Comparison of ENCODE assay signal across 37 cellular contexts in the genomic region with DNA sequence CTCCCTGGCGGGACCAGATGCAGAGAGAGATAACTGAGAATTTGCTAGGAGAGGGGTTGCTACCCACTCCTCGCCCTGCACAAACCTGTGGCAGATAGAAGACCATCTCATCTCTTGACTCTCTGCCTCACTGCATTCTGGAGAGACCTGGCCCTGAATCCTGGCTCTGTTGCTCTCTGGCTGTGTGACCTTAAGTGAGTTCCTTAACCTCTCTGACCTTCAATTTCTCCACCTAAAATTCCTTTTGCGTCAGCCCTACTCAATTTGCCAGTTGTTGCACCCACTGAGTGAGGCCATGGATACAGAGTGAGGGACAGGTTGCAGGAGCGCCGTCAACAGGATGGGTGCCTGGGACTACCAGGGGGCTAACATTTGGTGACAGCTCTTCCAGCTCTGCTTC. TPM values are rescaled to one million over a fixed set of nuclear protein-coding genes. Genes with fewer than 3 reads are reported as not detected.
"Had no signal": no experiment of that assay in that cellular context is flagged by ENCODE, and none has a peak within 500 bp of the region (broad histone marks: within the 10 kb centered on the region; RNA-seq: fewer than 3 reads in every experiment).

No MANE protein-coding gene starts in this region.

- FAIRE-seq: endometrium, endothelial cell of umbilical vein had no signal

- H3K4me3 ChIP-seq: adrenal gland, body of pancreas, colonic mucosa, esophagus squamous epithelium had no signal

- H3K36me3 ChIP-seq: adrenal gland, colonic mucosa, esophagus squamous epithelium had no signal

- H3K4me1 Mint-ChIP-seq: activated CD4-positive, alpha-beta T cell treated with anti-CD3 and anti-CD28 coated beads for 36 hours; activated CD4-positive, alpha-beta T cell treated with anti-CD3 and anti-CD28 coated beads, Interleukin-2, amount 10 ng/mL, durations not matched to agents 24 days and 14 days; activated naive CD4-positive, alpha-beta T cell treated with anti-CD3 and anti-CD28 coated beads, Interleukin-2, amount 50 U/mL, for 24 hours had no signal

- H3K36me3 Mint-ChIP-seq: activated CD4-positive, alpha-beta memory T cell treated with anti-CD3 and anti-CD28 coated beads for 36 hours; activated CD8-positive, alpha-beta memory T cell treated with anti-CD3 and anti-CD28 coated beads, Interleukin-2, amount 10 ng/mL, durations not matched to agents 7 days and 5 days; activated naive CD4-positive, alpha-beta T cell treated with anti-CD3 and anti-CD28 coated beads, Interleukin-2, amount 50 U/mL, for 24 hours; activated naive CD8-positive, alpha-beta T cell treated with anti-CD3 and anti-CD28 coated beads for 36 hours had no signal

- H3K9me3 Mint-ChIP-seq: activated CD4-positive, alpha-beta T cell treated with anti-CD3 and anti-CD28 coated beads, Interleukin-2, amount 10 ng/mL, durations not matched to agents 24 days and 14 days; activated naive CD4-positive, alpha-beta T cell treated with anti-CD3 and anti-CD28 coated beads for 36 hours; activated naive CD4-positive, alpha-beta T cell treated with anti-CD3 and anti-CD28 coated beads, Interleukin-2, amount 50 U/mL, for 24 hours; activated naive CD8-positive, alpha-beta T cell treated with anti-CD3 and anti-CD28 coated beads for 36 hours; activated naive CD8-positive, alpha-beta T cell treated with anti-CD3 and anti-CD28 coated beads, Interleukin-2, amount 50 U/mL, for 24 hours; activated T-helper 1 cell treated with anti-CD3 and anti-CD28 coated beads, Interleukin-12 subunit alpha, Interleukin-12 subunit beta, Interleukin-2, Interleukin-4 antibody, amounts not matched to agents 30 ng/mL and 10 ng/mL and 1 ng/mL, durations not matched to agents 14 hours and 24 hours and 36 hours; activated T-helper 2 cell treated with anti-CD3 and anti-CD28 coated beads, Interferon-gamma antibody, Interleukin-2, Interleukin-4, amounts not matched to agents 10 μg/mL and 5 μg/mL and 100 μg/mL, durations not matched to agents 14 hours and 24 hours and 36 hours had no signal

- DNase-seq: activated CD4-positive, alpha-beta memory T cell treated with anti-CD3 and anti-CD28 coated beads for 36 hours; activated CD4-positive, alpha-beta T cell treated with anti-CD3 and anti-CD28 coated beads for 36 hours; activated CD4-positive, alpha-beta T cell treated with anti-CD3 and anti-CD28 coated beads, Interleukin-2, amount 10 ng/mL, durations not matched to agents 24 days and 14 days; activated CD4-positive, CD25-positive, alpha-beta regulatory T cell; activated CD4-positive, CD25-positive, alpha-beta regulatory T cell treated with anti-CD3 and anti-CD28 coated beads, Interleukin-2, amount 50 U/mL, for 72 hours; activated CD8-positive, alpha-beta memory T cell treated with anti-CD3 and anti-CD28 coated beads, Interleukin-2, amount 10 ng/mL, durations not matched to agents 7 days and 5 days; activated CD8-positive, alpha-beta memory T cell treated with anti-CD3 and anti-CD28 coated beads, Interleukin-2, amount 50 U/mL, for 4 hours; activated CD8-positive, alpha-beta T cell treated with anti-CD3 and anti-CD28 coated beads, Interleukin-2, amount 10 ng/mL, durations not matched to agents 7 days and 5 days; activated effector memory CD4-positive, alpha-beta T cell treated with anti-CD3 and anti-CD28 coated beads, Interleukin-2, amount 50 U/mL, for 16 hours; activated naive CD4-positive, alpha-beta T cell treated with anti-CD3 and anti-CD28 coated beads for 36 hours; activated naive CD8-positive, alpha-beta T cell treated with anti-CD3 and anti-CD28 coated beads for 36 hours; activated naive CD8-positive, alpha-beta T cell treated with anti-CD3 and anti-CD28 coated beads, Interleukin-2, amount 50 U/mL, for 24 hours; activated T-cell treated with anti-CD3 and anti-CD28 coated beads, Interleukin-2, amount 50 U/mL, for 1 hour; activated T-cell treated with anti-CD3 and anti-CD28 coated beads, Interleukin-2, amount 50 U/mL, for 48 hours; adrenal gland; amygdala; aorta; body of pancreas; central memory CD4-positive, alpha-beta T cell; cerebellar nuclear complex; colonic mucosa; effector CD8-positive, alpha-beta T cell; esophagus squamous epithelium; foreskin melanocyte; T-helper 2 cell had no signal

- H3K4me3 Mint-ChIP-seq: activated CD4-positive, alpha-beta memory T cell treated with anti-CD3 and anti-CD28 coated beads for 36 hours; activated CD4-positive, alpha-beta T cell treated with anti-CD3 and anti-CD28 coated beads for 36 hours; activated CD4-positive, alpha-beta T cell treated with anti-CD3 and anti-CD28 coated beads, Interleukin-2, amount 10 ng/mL, durations not matched to agents 24 days and 14 days; activated CD8-positive, alpha-beta memory T cell treated with anti-CD3 and anti-CD28 coated beads, Interleukin-2, amount 10 ng/mL, durations not matched to agents 7 days and 5 days; activated CD8-positive, alpha-beta T cell treated with anti-CD3 and anti-CD28 coated beads, Interleukin-2, amount 10 ng/mL, durations not matched to agents 7 days and 5 days; activated naive CD4-positive, alpha-beta T cell treated with anti-CD3 and anti-CD28 coated beads for 36 hours; activated naive CD4-positive, alpha-beta T cell treated with anti-CD3 and anti-CD28 coated beads, Interleukin-2, amount 50 U/mL, for 24 hours; activated naive CD8-positive, alpha-beta T cell treated with anti-CD3 and anti-CD28 coated beads for 36 hours; activated naive CD8-positive, alpha-beta T cell treated with anti-CD3 and anti-CD28 coated beads, Interleukin-2, amount 50 U/mL, for 24 hours; activated T-helper 1 cell treated with anti-CD3 and anti-CD28 coated beads, Interleukin-12 subunit alpha, Interleukin-12 subunit beta, Interleukin-2, Interleukin-4 antibody, amounts not matched to agents 30 ng/mL and 10 ng/mL and 1 ng/mL, durations not matched to agents 14 hours and 24 hours and 36 hours had no signal

- H3K4me1 ChIP-seq: adrenal gland, colonic mucosa had no signal

- H3K27me3 ChIP-seq: adrenal gland, body of pancreas, colonic mucosa had no signal

- ATAC-seq: activated CD4-positive, alpha-beta T cell treated with anti-CD3 and anti-CD28 coated beads for 36 hours; activated CD8-positive, alpha-beta memory T cell treated with anti-CD3 and anti-CD28 coated beads, Interleukin-2, amount 10 ng/mL, durations not matched to agents 7 days and 5 days; activated CD8-positive, alpha-beta T cell treated with anti-CD3 and anti-CD28 coated beads, Interleukin-2, amount 10 ng/mL, durations not matched to agents 7 days and 5 days; activated naive CD8-positive, alpha-beta T cell treated with anti-CD3 and anti-CD28 coated beads, Interleukin-2, amount 50 U/mL, for 24 hours; body of pancreas had no signal

- H3K9me3 ChIP-seq: adrenal gland, body of pancreas, colonic mucosa, esophagus squamous epithelium had no signal

- H3K27ac ChIP-seq: adrenal gland, body of pancreas, colonic mucosa, epithelial cell of prostate, esophagus squamous epithelium had no signal

- H3K27ac Mint-ChIP-seq: activated CD4-positive, alpha-beta memory T cell treated with anti-CD3 and anti-CD28 coated beads for 36 hours; activated CD4-positive, alpha-beta T cell treated with anti-CD3 and anti-CD28 coated beads for 36 hours; activated CD4-positive, alpha-beta T cell treated with anti-CD3 and anti-CD28 coated beads, Interleukin-2, amount 10 ng/mL, durations not matched to agents 24 days and 14 days; activated CD8-positive, alpha-beta memory T cell treated with anti-CD3 and anti-CD28 coated beads, Interleukin-2, amount 10 ng/mL, durations not matched to agents 7 days and 5 days; activated CD8-positive, alpha-beta T cell treated with anti-CD3 and anti-CD28 coated beads, Interleukin-2, amount 10 ng/mL, durations not matched to agents 7 days and 5 days; activated naive CD4-positive, alpha-beta T cell treated with anti-CD3 and anti-CD28 coated beads for 36 hours; activated naive CD4-positive, alpha-beta T cell treated with anti-CD3 and anti-CD28 coated beads, Interleukin-2, amount 50 U/mL, for 24 hours; activated naive CD8-positive, alpha-beta T cell treated with anti-CD3 and anti-CD28 coated beads for 36 hours; activated naive CD8-positive, alpha-beta T cell treated with anti-CD3 and anti-CD28 coated beads, Interleukin-2, amount 50 U/mL, for 24 hours; activated T-helper 1 cell treated with anti-CD3 and anti-CD28 coated beads, Interleukin-12 subunit alpha, Interleukin-12 subunit beta, Interleukin-2, Interleukin-4 antibody, amounts not matched to agents 30 ng/mL and 10 ng/mL and 1 ng/mL, durations not matched to agents 14 hours and 24 hours and 36 hours; activated T-helper 2 cell treated with anti-CD3 and anti-CD28 coated beads, Interferon-gamma antibody, Interleukin-2, Interleukin-4, amounts not matched to agents 10 μg/mL and 5 μg/mL and 100 μg/mL, durations not matched to agents 14 hours and 24 hours and 36 hours had no signal

RNA-seq across cellular contexts. Expression of gene C10orf71, which starts 5.2 kb away (rescaled TPM):
- total RNA-seq: activated CD4-positive, alpha-beta memory T cell treated with anti-CD3 and anti-CD28 coated beads for 36 hours; activated CD4-positive, alpha-beta T cell treated with anti-CD3 and anti-CD28 coated beads for 36 hours; activated CD4-positive, alpha-beta T cell treated with anti-CD3 and anti-CD28 coated beads, Interleukin-2, amount 10 ng/mL, durations not matched to agents 24 days and 14 days; activated CD8-positive, alpha-beta memory T cell treated with anti-CD3 and anti-CD28 coated beads for 36 hours; activated CD8-positive, alpha-beta memory T cell treated with anti-CD3 and anti-CD28 coated beads, Interleukin-2, amount 10 ng/mL, durations not matched to agents 7 days and 5 days; activated CD8-positive, alpha-beta T cell treated with anti-CD3 and anti-CD28 coated beads, Interleukin-2, amount 10 ng/mL, durations not matched to agents 7 days and 5 days; activated naive CD4-positive, alpha-beta T cell treated with anti-CD3 and anti-CD28 coated beads for 36 hours; activated naive CD8-positive, alpha-beta T cell treated with anti-CD3 and anti-CD28 coated beads for 36 hours; activated T-helper 1 cell treated with anti-CD3 and anti-CD28 coated beads, Interleukin-12 subunit alpha, Interleukin-12 subunit beta, Interleukin-2, Interleukin-4 antibody, amounts not matched to agents 30 ng/mL and 10 ng/mL and 1 ng/mL, durations not matched to agents 14 hours and 24 hours and 36 hours; activated T-helper 2 cell treated with anti-CD3 and anti-CD28 coated beads, Interferon-gamma antibody, Interleukin-2, Interleukin-4, amounts not matched to agents 10 μg/mL and 5 μg/mL and 100 μg/mL, durations not matched to agents 14 hours and 24 hours and 36 hours; colonic mucosa; dermis microvascular lymphatic vessel endothelial cell; endothelial cell of umbilical vein; fibroblast of lung; fibroblast of villous mesenchyme; T-helper 1 cell treated with Interleukin-12 subunit alpha and Interleukin-12 subunit beta and Interleukin-4 antibody, amounts not matched to agents 30 ng/mL and 1 ng/mL, for 36 hours had no signal
- polyA plus RNA-seq: endothelial cell of umbilical vein, esophagus, fibroblast of lung had no signal
